In the genomic region with DNA sequence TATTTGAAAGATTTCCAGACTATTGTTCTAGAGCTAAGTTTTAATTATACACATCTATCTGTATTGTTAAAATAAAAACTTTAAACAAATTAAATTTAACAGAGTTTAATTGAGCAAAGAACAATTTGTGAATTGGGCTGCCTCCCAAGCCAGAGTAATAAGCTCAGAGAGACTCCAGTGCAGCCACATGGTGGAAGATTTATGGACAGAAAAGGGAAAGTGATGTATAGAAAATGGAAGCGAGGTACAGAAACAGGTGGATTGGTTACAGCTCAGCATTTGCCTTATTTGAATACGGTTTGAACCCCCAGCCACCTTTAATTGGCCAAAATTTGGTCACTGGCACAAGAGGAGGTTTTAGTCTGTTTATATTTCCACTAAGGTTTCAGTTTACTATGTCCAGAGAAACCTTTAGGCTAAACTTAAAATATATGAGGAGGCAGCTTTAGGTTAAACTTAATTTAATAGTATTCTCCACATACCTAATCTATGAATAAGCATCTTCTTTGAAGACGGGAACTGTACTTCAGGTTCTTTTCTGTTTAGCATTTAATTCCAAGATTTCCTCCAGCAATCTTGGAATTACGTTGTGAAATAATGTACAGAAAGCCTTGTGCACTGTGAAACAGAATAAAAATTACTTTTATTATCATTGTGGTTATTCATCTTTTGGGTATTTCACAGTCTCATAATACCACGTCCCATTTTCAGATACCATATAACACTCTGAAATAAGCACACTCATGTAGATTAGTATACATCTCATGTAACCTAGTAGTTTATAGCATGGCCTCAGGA, we compare ENCODE assay signal across 16 cellular contexts.
"Had no signal": no experiment of that assay in that cellular context is flagged by ENCODE, and none has a peak within 500 bp of the region (broad histone marks: within the 10 kb centered on the region; RNA-seq: fewer than 3 reads in every experiment).

No MANE protein-coding gene starts in this region.

- H3K4me3 ChIP-seq: left lung, mucosa of descending colon, psoas muscle, right lobe of liver, suprapubic skin, upper lobe of right lung had no signal

- DNase-seq: activated CD4-positive, alpha-beta T cell treated with anti-CD3 and anti-CD28 coated beads, Interleukin-2, amount 50 U/mL, for 1 hour; activated CD8-positive, alpha-beta memory T cell treated with anti-CD3 and anti-CD28 coated beads for 24 hours; activated naive CD4-positive, alpha-beta T cell treated with anti-CD3 and anti-CD28 coated beads for 36 hours; activated naive CD8-positive, alpha-beta T cell treated with anti-CD3 and anti-CD28 coated beads, Interleukin-2, amount 50 U/mL, for 24 hours; hippocampal formation; kidney; left lung; mucosa of descending colon; naive thymus-derived CD4-positive, alpha-beta T cell; psoas muscle; right lobe of liver; stimulated activated naive CD8-positive, alpha-beta T cell treated with anti-CD3 and anti-CD28 coated beads, Interleukin-15, Interleukin-2, amounts not matched to agents 100 U/mL and 50 U/mL, for 24 hours; T-helper 2 cell; upper lobe of right lung had no signal

- H3K9me3 ChIP-seq: left lung, mucosa of descending colon, neutrophil, psoas muscle, right lobe of liver, suprapubic skin, upper lobe of right lung had no signal

- H3K27ac ChIP-seq: left lung, neutrophil, psoas muscle, suprapubic skin, upper lobe of right lung had no signal

- H3K4me1 ChIP-seq: left lung, suprapubic skin had no signal

- ATAC-seq: activated naive CD8-positive, alpha-beta T cell treated with anti-CD3 and anti-CD28 coated beads, Interleukin-2, amount 50 U/mL, for 24 hours; left lung; mucosa of descending colon; naive thymus-derived CD4-positive, alpha-beta T cell; psoas muscle; stimulated activated naive CD8-positive, alpha-beta T cell treated with anti-CD3 and anti-CD28 coated beads, Interleukin-15, Interleukin-2, amounts not matched to agents 100 U/mL and 50 U/mL, for 24 hours; upper lobe of right lung had no signal

- H3K27me3 ChIP-seq: left lung, neutrophil, right lobe of liver, suprapubic skin, upper lobe of right lung had no signal

- H3K36me3 ChIP-seq: left lung, neutrophil, right lobe of liver, suprapubic skin, upper lobe of right lung had no signal
